20 cellular contexts compared by ENCODE assay signal in the genomic region with DNA sequence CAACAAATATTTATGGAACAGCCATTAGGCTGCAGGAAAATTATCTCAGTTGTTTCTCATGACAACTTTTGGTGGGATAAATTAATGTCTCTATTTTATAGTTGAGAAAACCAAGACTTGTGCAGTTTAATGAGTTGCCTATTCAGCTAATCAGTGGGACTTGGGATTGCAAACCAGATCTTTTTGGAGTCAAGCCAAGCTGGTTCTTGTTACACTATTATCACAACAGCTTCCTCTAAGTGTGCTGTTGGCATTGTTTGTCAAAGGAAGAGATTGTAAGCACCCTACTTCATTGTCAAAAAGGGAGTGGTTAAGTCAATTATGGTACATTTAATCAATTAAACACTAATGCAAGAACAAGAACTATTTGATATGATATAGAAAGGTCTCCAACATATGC.
"Had no signal": no experiment of that assay in that cellular context is flagged by ENCODE, and none has a peak within 500 bp of the region (broad histone marks: within the 10 kb centered on the region; RNA-seq: fewer than 3 reads in every experiment).

No MANE protein-coding gene starts in this region.

- H3K4me1 Mint-ChIP-seq: activated B cell treated with CpG ODN at 0.5 μM for 24 hours; activated CD4-positive, alpha-beta memory T cell treated with anti-CD3 and anti-CD28 coated beads, Interleukin-2, amount 10 ng/mL, durations not matched to agents 7 days and 5 days; activated CD8-positive, alpha-beta memory T cell treated with anti-CD3 and anti-CD28 coated beads, Interleukin-2, amount 10 ng/mL, durations not matched to agents 7 days and 5 days; immature natural killer cell; stimulated activated effector memory CD8-positive, alpha-beta T cell treated with anti-CD3 and anti-CD28 coated beads, Interleukin-12 subunit alpha, Interleukin-12 subunit beta, amount 100 ng/mL, for 72 hours had no signal

- DNase-seq: activated B cell treated with CpG ODN at 0.5 μM for 24 hours; activated CD4-positive, alpha-beta memory T cell treated with anti-CD3 and anti-CD28 coated beads, Interleukin-2, amount 10 ng/mL, durations not matched to agents 7 days and 5 days; activated CD4-positive, alpha-beta T cell treated with anti-CD3 and anti-CD28 coated beads for 48 hours; activated CD8-positive, alpha-beta memory T cell treated with anti-CD3 and anti-CD28 coated beads, Interleukin-2, amount 10 ng/mL, durations not matched to agents 7 days and 5 days; amniotic stem cell; body of pancreas; dermis blood vessel endothelial cell; effector memory CD8-positive, alpha-beta T cell; esophagus squamous epithelium; immature natural killer cell; kidney glomerular epithelial cell; left ventricle myocardium inferior; nephron progenitor cell; nucleus accumbens; sigmoid colon; stimulated activated CD4-positive, alpha-beta T cell treated with anti-CD3 and anti-CD28 coated beads, Interleukin-4, amount 100 ng/mL, for 24 hours; stomach; trophoblast cell had no signal

- H3K4me3 Mint-ChIP-seq: activated B cell treated with CpG ODN at 0.5 μM for 24 hours; activated CD4-positive, alpha-beta memory T cell treated with anti-CD3 and anti-CD28 coated beads, Interleukin-2, amount 10 ng/mL, durations not matched to agents 7 days and 5 days; activated CD8-positive, alpha-beta memory T cell treated with anti-CD3 and anti-CD28 coated beads, Interleukin-2, amount 10 ng/mL, durations not matched to agents 7 days and 5 days; activated naive CD8-positive, alpha-beta T cell; effector memory CD8-positive, alpha-beta T cell; immature natural killer cell; nephron progenitor cell; stimulated activated effector memory CD8-positive, alpha-beta T cell treated with anti-CD3 and anti-CD28 coated beads, Interleukin-12 subunit alpha, Interleukin-12 subunit beta, amount 100 ng/mL, for 72 hours had no signal

- H3K36me3 Mint-ChIP-seq: activated CD8-positive, alpha-beta memory T cell treated with anti-CD3 and anti-CD28 coated beads, Interleukin-2, amount 10 ng/mL, durations not matched to agents 7 days and 5 days; activated naive CD8-positive, alpha-beta T cell; immature natural killer cell; stimulated activated effector memory CD8-positive, alpha-beta T cell treated with anti-CD3 and anti-CD28 coated beads, Interleukin-12 subunit alpha, Interleukin-12 subunit beta, amount 100 ng/mL, for 72 hours had no signal

- H3K27ac Mint-ChIP-seq: activated B cell treated with CpG ODN at 0.5 μM for 24 hours; activated CD4-positive, alpha-beta memory T cell treated with anti-CD3 and anti-CD28 coated beads, Interleukin-2, amount 10 ng/mL, durations not matched to agents 7 days and 5 days; activated CD8-positive, alpha-beta memory T cell treated with anti-CD3 and anti-CD28 coated beads, Interleukin-2, amount 10 ng/mL, durations not matched to agents 7 days and 5 days; activated naive CD8-positive, alpha-beta T cell; effector memory CD8-positive, alpha-beta T cell; immature natural killer cell; nephron progenitor cell; stimulated activated effector memory CD8-positive, alpha-beta T cell treated with anti-CD3 and anti-CD28 coated beads, Interleukin-12 subunit alpha, Interleukin-12 subunit beta, amount 100 ng/mL, for 72 hours had no signal

- ATAC-seq: activated CD8-positive, alpha-beta memory T cell treated with anti-CD3 and anti-CD28 coated beads, Interleukin-2, amount 10 ng/mL, durations not matched to agents 7 days and 5 days; body of pancreas; effector memory CD8-positive, alpha-beta T cell; stimulated activated effector memory CD8-positive, alpha-beta T cell treated with anti-CD3 and anti-CD28 coated beads, Interleukin-12 subunit alpha, Interleukin-12 subunit beta, amount 100 ng/mL, for 72 hours had no signal

- H3K9me3 Mint-ChIP-seq: activated B cell treated with CpG ODN at 0.5 μM for 24 hours; activated CD4-positive, alpha-beta memory T cell treated with anti-CD3 and anti-CD28 coated beads, Interleukin-2, amount 10 ng/mL, durations not matched to agents 7 days and 5 days had no signal

- H3K27me3 Mint-ChIP-seq: activated B cell treated with CpG ODN at 0.5 μM for 24 hours; activated CD8-positive, alpha-beta memory T cell treated with anti-CD3 and anti-CD28 coated beads, Interleukin-2, amount 10 ng/mL, durations not matched to agents 7 days and 5 days; activated naive CD8-positive, alpha-beta T cell; effector memory CD8-positive, alpha-beta T cell had no signal
